18 cellular contexts compared by ENCODE assay signal in genomic region chr14:26021759-26022158, GRCh38.
"Had no signal": no experiment of that assay in that cellular context is flagged by ENCODE, and none has a peak within 500 bp of the region (broad histone marks: within the 10 kb centered on the region; RNA-seq: fewer than 3 reads in every experiment).

No MANE protein-coding gene starts in this region.

- DNase-seq: occipital lobe; ovary; posterior cingulate gyrus; psoas muscle; right cardiac atrium; right lobe of liver; sigmoid colon; small intestine; stimulated activated CD4-positive, alpha-beta T cell treated with anti-CD3 and anti-CD28 coated beads, Interleukin-15, amount 100 ng/mL, for 24 hours; stimulated activated CD4-positive, alpha-beta T cell treated with anti-CD3 and anti-CD28 coated beads, Interleukin-2, amount 100 ng/mL, for 24 hours; stimulated activated CD4-positive, alpha-beta T cell treated with anti-CD3 and anti-CD28 coated beads, Interleukin-2, amount 100 ng/mL, for 48 hours; stimulated activated CD4-positive, alpha-beta T cell treated with anti-CD3 and anti-CD28 coated beads, Interleukin-4, amount 100 ng/mL, for 24 hours; stimulated activated naive B cell treated with anti-CD40 and anti-IgM and Interleukin-4, amounts not matched to agents 10 μg/mL and 1 μg/mL and 100 μg/mL, for 72 hours; stimulated activated naive CD4-positive, alpha-beta T cell treated with Interleukin-2 at 50 U/mL for 16 hours; stomach; thyroid gland; trophoblast cell; upper lobe of left lung had no signal
